Comparison of ENCODE assay signal across 25 cellular contexts in genomic region chr1:186059752-186060151, GRCh38.
DNase-seq lines count a peak whose midpoint lies in the region; ATAC-seq, FAIRE-seq and TF ChIP-seq lines count a peak whose summit lies in the region.
"Had no signal": no experiment of that assay in that cellular context is flagged by ENCODE, and none has a peak within 500 bp of the region (broad histone marks: within the 10 kb centered on the region; RNA-seq: fewer than 3 reads in every experiment).

No MANE protein-coding gene starts in this region.

- no peak for TF ChIP-seq CTCF in ascending aorta (IDR thresholded peaks at IDR 0.05)
- no peak for TF ChIP-seq CTCF in keratinocyte (optimal IDR thresholded peaks at IDR 0.05 in 1 of 3, IDR thresholded peaks at IDR 0.05 in 1 of 3, conservative IDR thresholded peaks at IDR 0.05 in 1 of 3; ENCODE audit: extremely low read depth in 1 of 3, insufficient read depth in 2 of 3, low read length in 3 of 3)
- TF ChIP-seq CTCF in suprapubic skin (IDR thresholded peaks at IDR 0.05) = no peak
- TF ChIP-seq CTCF in psoas muscle (IDR thresholded peaks at IDR 0.05) = no peak

- peak overlapping the region; percentile 17 to 38 for H3K27ac ChIP-seq in ascending aorta
- H3K27ac ChIP-seq in keratinocyte (ENCODE audit: control insufficient read depth, insufficient read depth, low read length) = peak overlapping the region; percentile 49
- H3K27ac ChIP-seq in suprapubic skin = peak overlapping the region; percentile 76
- no peak overlapping the region for H3K27ac ChIP-seq in psoas muscle
- H3K27ac ChIP-seq: HL-60, transverse colon had no signal

- no peak for ATAC-seq in psoas muscle
- ATAC-seq: naive thymus-derived CD4-positive, alpha-beta T cell had no signal

- peak overlapping the region; percentile 12 for H3K4me2 ChIP-seq in keratinocyte (ENCODE audit: control insufficient read depth, extremely low read depth, insufficient read depth, low read depth, low read length)

- intact Hi-C loops in ascending aorta (cut with DNase I) (no loop called here), psoas muscle (cut with DNase I) (no loop called here)

- dilution Hi-C loops in keratinocyte (cut with MboI; ENCODE audit: extremely low pct_ligation_motif_present, low sequenced_read_pairs) = no loop called here

- no peaks in the 10 kb centered on the region for H3K9me1 ChIP-seq in keratinocyte (ENCODE audit: control insufficient read depth, extremely low read depth, insufficient read depth, low read length)

- peak overlapping the region; percentile 40 for H2AFZ ChIP-seq in keratinocyte (ENCODE audit: control insufficient read depth, low read length)

- H3K4me3 ChIP-seq in ascending aorta (no peak overlapping the region), keratinocyte (ENCODE audit: control insufficient read depth in 2 of 3, extremely low read depth in 1 of 3, insufficient read depth in 2 of 3, low read depth in 1 of 3, low read length in 3 of 3) (no peak overlapping the region), suprapubic skin (no peak overlapping the region), psoas muscle (no peak overlapping the region)
- H3K4me3 ChIP-seq: breast epithelium, gastroesophageal sphincter, transverse colon had no signal

- FAIRE-seq in keratinocyte (lab: Jason Lieb, UNC) = peak; percentile 34
- FAIRE-seq: GM12892 had no signal

- DNase-seq in DMS79 treated with DMSO at 0.1 percent for 48 hours (lab: John Stamatoyannopoulos, UW) (peak; percentile 27), ascending aorta (ENCODE audit: low spot score in 2 of 2) (no peak), keratinocyte (ENCODE audit: low read depth, low spot score) (no peak), suprapubic skin (ENCODE audit: low spot score in 2 of 2) (no peak), psoas muscle (no peak), NCI-H748 (lab: John Stamatoyannopoulos, UW; ENCODE audit: unreplicated experiment) (no peak)
- DNase-seq in activated CD8-positive, alpha-beta memory T cell treated with anti-CD3 and anti-CD28 coated beads, Interleukin-2, amount 50 U/mL, for 4 hours = no peak
- DNase-seq: activated CD4-positive, alpha-beta T cell treated with anti-CD3 and anti-CD28 coated beads, Interleukin-2, amount 10 ng/mL, durations not matched to agents 24 days and 14 days; activated naive CD4-positive, alpha-beta T cell treated with Interleukin-2 at 50 U/mL for 16 hours; activated T-cell treated with anti-CD3 and anti-CD28 coated beads, Interleukin-2, amount 50 U/mL, for 48 hours; Calu3; effector CD4-positive, alpha-beta T cell; erythroblast; hippocampal formation; Kasumi-1; midbrain; MV-4-11; naive thymus-derived CD4-positive, alpha-beta T cell; NCI-H748 treated with DMSO at 0.1 percent for 48 hours; nucleus accumbens; transverse colon had no signal

- no peak for TF ChIP-seq EP300 in suprapubic skin (IDR thresholded peaks at IDR 0.05)

- H3K9me3 ChIP-seq in ascending aorta (no peaks in the 10 kb centered on the region), keratinocyte (ENCODE audit: control insufficient read depth, low read depth, low read length) (no peaks in the 10 kb centered on the region), suprapubic skin (no peaks in the 10 kb centered on the region), psoas muscle (no peaks in the 10 kb centered on the region)
- H3K9me3 ChIP-seq: breast epithelium, gastroesophageal sphincter, transverse colon had no signal

- 30% methylated on average over 4 of the region's 4 CpGs for WGBS in suprapubic skin
- WGBS in psoas muscle, 3 donors = 67 to 76% (median 68%) methylated on average over 4 of the region's 4 CpGs

- peaks cover 4 to 5% of the 10 kb centered on the region in 2 donors for H3K36me3 ChIP-seq in ascending aorta
- no peaks in the 10 kb centered on the region for H3K36me3 ChIP-seq in keratinocyte (ENCODE audit: control insufficient read depth in 2 of 2, extremely low read depth in 1 of 2, insufficient read depth in 2 of 2, low read length in 2 of 2)
- no peaks in the 10 kb centered on the region for H3K36me3 ChIP-seq in suprapubic skin
- no peaks in the 10 kb centered on the region for H3K36me3 ChIP-seq in psoas muscle (ENCODE audit: insufficient read depth in 1 of 2, low read depth in 1 of 2)
- H3K36me3 ChIP-seq: breast epithelium, transverse colon had no signal

- H4K20me1 ChIP-seq in keratinocyte (ENCODE audit: control insufficient read depth, extremely low read depth, insufficient read depth, low read length) = no peaks in the 10 kb centered on the region

- peaks cover 0 to 12% of the 10 kb centered on the region in 2 donors for H3K4me1 ChIP-seq in ascending aorta
- H3K4me1 ChIP-seq in keratinocyte (ENCODE audit: control insufficient read depth, extremely low read depth, insufficient read depth, low read length) = peaks cover 17% of the 10 kb centered on the region
- H3K4me1 ChIP-seq in suprapubic skin = peaks cover 24% of the 10 kb centered on the region
- H3K4me1 ChIP-seq in psoas muscle = peaks cover 6% of the 10 kb centered on the region
- H3K4me1 ChIP-seq: breast epithelium, transverse colon had no signal

- H3K79me2 ChIP-seq in keratinocyte (ENCODE audit: control insufficient read depth, insufficient read depth, low read length) = no peaks in the 10 kb centered on the region

- no peak for TF ChIP-seq POLR2A in suprapubic skin (IDR thresholded peaks at IDR 0.05)

- H3K27me3 ChIP-seq in ascending aorta = no peaks in the 10 kb centered on the region
- H3K27me3 ChIP-seq in keratinocyte (ENCODE audit: control insufficient read depth, extremely low read depth, insufficient read depth, low read length) = no peaks in the 10 kb centered on the region
- H3K27me3 ChIP-seq in suprapubic skin = no peaks in the 10 kb centered on the region
- no peaks in the 10 kb centered on the region for H3K27me3 ChIP-seq in psoas muscle (ENCODE audit: insufficient read depth in 3 of 3, low read length in 2 of 3)
- H3K27me3 ChIP-seq: breast epithelium, gastroesophageal sphincter, transverse colon had no signal

- peak overlapping the region; percentile 31 for H3K9ac ChIP-seq in keratinocyte (ENCODE audit: control insufficient read depth, extremely low read depth, insufficient read depth, low read length)
